In genomic region chr21:46146856-46147255, GRCh38 we compare ENCODE assay signal across 1 cellular context.
TF ChIP-seq lines count a peak whose summit lies in the region.

No MANE protein-coding gene starts in this region.

TF ChIP-seq in K562, 482 proteins besides CTCF, POLR2A, EP300 and RAD21:
- no peak for TF ChIP-seq ZNF431 (CRISPR knock-in tag; IDR thresholded peaks at IDR 0.05)
- TF ChIP-seq ZBTB7A (IDR thresholded peaks at IDR 0.05; ENCODE audit: borderline replicate concordance, control insufficient read depth, low read depth, low read length): peak; percentile 49; the same call in 1 of the 2 replicates
- no peak for TF ChIP-seq THAP7 (CRISPR knock-in tag; IDR thresholded peaks at IDR 0.05)
- TF ChIP-seq KDM2B (CRISPR knock-in tag; IDR thresholded peaks at IDR 0.05): no peak
- no peak for TF ChIP-seq STAT5A (IDR thresholded peaks at IDR 0.05; ENCODE audit: borderline replicate concordance, low read length)
- TF ChIP-seq ZNF23 (CRISPR knock-in tag; IDR thresholded peaks at IDR 0.05): no peak
